Comparison of ENCODE assay signal across 8 cellular contexts in the genomic region with DNA sequence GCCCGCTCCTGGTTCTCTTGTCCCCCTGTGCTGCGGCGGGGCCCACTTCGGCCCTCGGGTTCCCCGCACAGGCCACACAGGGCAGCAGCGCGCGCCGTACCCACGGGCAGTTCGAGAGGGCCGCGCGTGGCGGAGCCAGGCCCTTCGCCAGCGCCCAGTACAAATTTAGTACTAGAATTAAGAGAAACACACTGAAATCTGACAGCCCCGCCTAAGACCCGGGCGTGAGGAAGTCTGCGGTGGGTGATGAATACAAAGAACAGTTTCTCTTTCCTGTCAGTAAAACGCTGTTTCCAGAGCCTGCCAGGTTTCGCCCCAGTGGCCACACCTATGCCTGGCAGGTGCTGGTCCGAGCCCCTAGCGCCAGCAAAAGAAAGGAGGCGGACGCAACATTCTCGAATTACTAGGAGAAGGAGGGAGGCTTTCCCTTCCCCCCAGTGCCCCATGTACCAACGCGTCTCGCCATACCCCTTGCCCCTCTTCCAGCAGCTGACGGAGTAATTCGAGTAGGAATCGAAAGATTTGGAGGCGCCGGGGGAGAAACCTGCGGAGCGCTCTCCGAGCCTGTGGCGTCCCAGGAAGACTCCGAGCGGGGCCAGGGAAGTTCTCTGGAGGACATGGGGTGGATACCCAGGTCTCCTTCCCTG. TPM values are rescaled to one million over a fixed set of nuclear protein-coding genes. Genes with fewer than 3 reads are reported as not detected.
DNase-seq lines count a peak whose midpoint lies in the region; ATAC-seq and TF ChIP-seq lines count a peak whose summit lies in the region.

No MANE protein-coding gene starts in this region.

- DNase-seq in DMS153 (lab: John Stamatoyannopoulos, UW) (peak; percentile 72), KG1 (lab: John Stamatoyannopoulos, UW) (peak; percentile 29), SJSA1 (ENCODE audit: low read depth in 1 of 2, low spot score in 2 of 2) (peak in 1 of 2 experiments; percentile 45), heart right ventricle (peak; percentile 33 to 54), psoas muscle (peak; percentile 59 to 82), vagina (ENCODE audit: extremely low spot score in 2 of 2) (no peak)
- DNase-seq in activated naive CD4-positive, alpha-beta T cell treated with anti-CD3 and anti-CD28 coated beads, Interleukin-2, amount 10 ng/mL, durations not matched to agents 7 days and 5 days: peak; percentile 93

- H3K36me3 ChIP-seq in SJSA1 (peaks cover 4% of the 10 kb centered on the region), heart right ventricle (peaks cover 0 to 12% (median 0%) of the 10 kb centered on the region in 9 donors), psoas muscle (ENCODE audit: insufficient read depth in 1 of 2, low read depth in 1 of 2) (peaks cover 0 to 2% of the 10 kb centered on the region in 2 donors), vagina (no peaks in the 10 kb centered on the region)

- peaks cover 59% of the 10 kb centered on the region for H3K4me1 Mint-ChIP-seq in activated naive CD4-positive, alpha-beta T cell treated with anti-CD3 and anti-CD28 coated beads, Interleukin-2, amount 10 ng/mL, durations not matched to agents 7 days and 5 days

- intact Hi-C loops in heart right ventricle (cut with DNase I): loop anchor here in 5 of 10 donors (2.0 to 10.0 kb wide), 7 partner anchors 53 to 299 kb away; partner anchors contain the start of genes NLE1 (in 2 of the 5) and SLFN12 (in 1 of the 5)
- intact Hi-C loops in psoas muscle (cut with DNase I): loop anchor here in 1 of 2 donors (2.0 to 10.0 kb wide), 2 partner anchors 73 to 95 kb away; partner anchors contain the start of gene UNC45B
- intact Hi-C loops in vagina (cut with DNase I): no loop called here

- ATAC-seq in GM21529 (IDR thresholded peaks at IDR 0.05; ENCODE audit: unreplicated experiment): peak; percentile 42
- ATAC-seq in heart right ventricle: peak; percentile 7 to 66 (median 29)
- peak; percentile 74 to 82 (median 78) for ATAC-seq in psoas muscle

- H3K27ac ChIP-seq in SJSA1 (peak overlapping the region; percentile 96), heart right ventricle (peak overlapping the region; percentile 77 to 99 (median 96)), psoas muscle (peak overlapping the region; percentile 91), vagina (peak overlapping the region; percentile 99)

- peaks cover 4% of the 10 kb centered on the region for H3K27me3 Mint-ChIP-seq in activated naive CD4-positive, alpha-beta T cell treated with anti-CD3 and anti-CD28 coated beads, Interleukin-2, amount 10 ng/mL, durations not matched to agents 7 days and 5 days

- no peaks in the 10 kb centered on the region for H3K9me3 ChIP-seq in SJSA1 (replicated peaks)
- no peaks in the 10 kb centered on the region for H3K9me3 ChIP-seq in heart right ventricle
- H3K9me3 ChIP-seq in psoas muscle: no peaks in the 10 kb centered on the region
- H3K9me3 ChIP-seq in vagina: no peaks in the 10 kb centered on the region

- 2 to 3% methylated on average over 43 of the region's 43 CpGs for WGBS in heart right ventricle, 2 donors
- 2 to 3% (median 3%) methylated on average over 42 to 43 of the region's 43 CpGs for WGBS in psoas muscle, 3 donors

- peak overlapping the region; percentile 99 for H3K27ac Mint-ChIP-seq in activated naive CD4-positive, alpha-beta T cell treated with anti-CD3 and anti-CD28 coated beads, Interleukin-2, amount 10 ng/mL, durations not matched to agents 7 days and 5 days

- H3K9me3 Mint-ChIP-seq in activated naive CD4-positive, alpha-beta T cell treated with anti-CD3 and anti-CD28 coated beads, Interleukin-2, amount 10 ng/mL, durations not matched to agents 7 days and 5 days: peaks cover 5% of the 10 kb centered on the region

- H3K27me3 ChIP-seq in SJSA1 (replicated peaks) (no peaks in the 10 kb centered on the region), heart right ventricle (no peaks in the 10 kb centered on the region), psoas muscle (ENCODE audit: insufficient read depth in 3 of 3, low read length in 2 of 3) (no peaks in the 10 kb centered on the region), vagina (no peaks in the 10 kb centered on the region)

- peaks cover 71% of the 10 kb centered on the region for H3K36me3 Mint-ChIP-seq in activated naive CD4-positive, alpha-beta T cell treated with anti-CD3 and anti-CD28 coated beads, Interleukin-2, amount 10 ng/mL, durations not matched to agents 7 days and 5 days

- no peak for TF ChIP-seq POLR2A in vagina (IDR thresholded peaks at IDR 0.05)

- H3K4me3 ChIP-seq in SJSA1 (peak overlapping the region; percentile 59), heart right ventricle (peak overlapping the region; percentile 47 to 95 (median 76)), psoas muscle (peak overlapping the region; percentile 89), vagina (peak overlapping the region; percentile 82 to 90)

- CTCF ChIA-PET in activated naive CD4-positive, alpha-beta T cell treated with anti-CD3 and anti-CD28 coated beads, Interleukin-2, amount 10 ng/mL, durations not matched to agents 7 days and 5 days (lab: Charles Lee): interaction anchor here (0.9 to 5.8 kb wide), 5 partner anchors 24 to 296 kb away, joined by 3 to 49 read pairs (median 5); partner anchors contain the start of gene SLFN12L

- H3K4me1 ChIP-seq in SJSA1 (replicated peaks) (peaks cover 26% of the 10 kb centered on the region), heart right ventricle (peaks cover 0 to 57% (median 29%) of the 10 kb centered on the region in 9 donors), psoas muscle (peaks cover 25% of the 10 kb centered on the region), vagina (peaks cover 44% of the 10 kb centered on the region)

- TF ChIP-seq CTCF in heart right ventricle (IDR thresholded peaks at IDR 0.05): peak in 6 of 9 donors; percentile 19 to 43 (median 38)
- peak; percentile 37 for TF ChIP-seq CTCF in psoas muscle (IDR thresholded peaks at IDR 0.05)
- peak in 1 of 3 experiments; percentile 39 for TF ChIP-seq CTCF in vagina (IDR thresholded peaks at IDR 0.05)

- peak overlapping the region; percentile 91 for H3K4me3 Mint-ChIP-seq in activated naive CD4-positive, alpha-beta T cell treated with anti-CD3 and anti-CD28 coated beads, Interleukin-2, amount 10 ng/mL, durations not matched to agents 7 days and 5 days

RNA-seq across cellular contexts. Expression of gene SLFN5, which starts 0.6 kb away (rescaled TPM):
- 12.9 and 20.9 TPM in 2 replicates for total RNA-seq in SJSA1 (2014; rRNA removed; shearing (Covaris generic))
- 10 to 100 TPM; 11.0 to 29.8 (median 15.9) TPM for total RNA-seq in heart right ventricle
- 1 to 10 TPM; 2.5 to 5.4 TPM for polyA plus RNA-seq in heart right ventricle
- total RNA-seq in psoas muscle: 10 to 100 TPM; 14.5 to 23.7 (median 20.0) TPM
- 1 to 10 TPM; 1.7 to 9.4 (median 2.0) TPM for polyA plus RNA-seq in psoas muscle
- total RNA-seq in vagina: 27.7 TPM

RNA-seq across cellular contexts. Expression of gene SLC35G3, which starts 48.1 kb away (rescaled TPM):
- total RNA-seq in SJSA1 (2014; rRNA removed; shearing (Covaris generic)): not detected in 2 replicates
- total RNA-seq in heart right ventricle: not detected
- polyA plus RNA-seq in heart right ventricle: not detected
- not detected for total RNA-seq in psoas muscle
- not detected for polyA plus RNA-seq in psoas muscle
- total RNA-seq in vagina: not detected

Comparison
In these comparisons a context has a peak if more than half of its experiments do, and no peak if none do; other contexts are left out.
1. DNase-seq: peak in DMS153 (single experiment), KG1 (single experiment), activated naive CD4-positive, alpha-beta T cell treated with anti-CD3 and anti-CD28 coated beads, Interleukin-2, amount 10 ng/mL, durations not matched to agents 7 days and 5 days (single experiment), heart right ventricle (2 of 2) and psoas muscle (2 of 2); none in vagina (0 of 2).
2. Peak in every context shown above with its lines, with median percentiles within 50 percentile points of each other: ATAC-seq, H3K27ac ChIP-seq and H3K4me3 ChIP-seq.